In the genomic region with DNA sequence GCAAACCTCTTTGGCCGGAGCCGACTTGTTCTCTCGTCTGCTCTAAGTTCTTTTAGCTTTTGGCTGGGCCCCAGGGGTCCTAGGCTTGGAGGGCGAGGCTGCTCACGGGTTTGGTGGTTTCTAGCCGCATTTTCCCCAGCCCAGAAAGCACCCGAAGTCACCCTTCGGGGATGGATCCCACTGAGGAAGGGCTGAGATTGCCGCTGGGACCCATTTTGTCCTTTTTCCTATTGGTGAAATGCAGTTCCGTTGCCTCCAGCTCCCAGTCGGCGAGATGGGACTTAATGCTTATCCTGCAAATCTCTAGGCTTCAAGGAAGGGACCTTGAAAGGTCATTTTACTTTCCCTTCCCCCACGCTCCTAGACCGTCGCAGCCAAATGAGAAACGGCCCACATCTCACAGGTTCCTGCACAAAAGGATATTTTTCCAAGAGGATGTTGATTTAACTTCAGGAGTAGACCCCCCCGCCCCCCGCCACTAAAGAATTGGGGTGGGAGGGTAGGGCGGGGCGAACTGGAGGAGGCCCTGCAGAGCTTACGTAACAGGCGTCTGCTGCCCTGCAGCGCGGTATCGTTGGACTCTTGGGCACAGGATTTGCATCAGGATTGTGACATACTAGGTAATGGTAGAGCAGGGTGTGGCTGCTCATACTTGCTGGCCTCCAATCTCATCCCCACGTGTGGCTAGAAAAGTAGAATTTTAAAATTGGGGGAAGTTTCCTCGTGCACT, we compare ENCODE assay signal across 1 cellular context.
TF ChIP-seq lines count a peak whose summit lies in the region.

No MANE protein-coding gene starts in this region.

TF ChIP-seq in HCT116, 20 proteins besides CTCF, POLR2A, EP300 and RAD21 (continued from another document):
- TF ChIP-seq POLR2AphosphoS5 (IDR thresholded peaks at IDR 0.05; ENCODE audit: low read depth, low read length) = 0 out of 2 replicates have a peak, but pooled peaks have one; percentile 11
TF ChIP-seq in HCT116: peak in this region for 1.
